In genomic region chr4:63901311-63901710, GRCh38 we compare ENCODE assay signal across 34 cellular contexts.
"Had no signal": no experiment of that assay in that cellular context is flagged by ENCODE, and none has a peak within 500 bp of the region (broad histone marks: within the 10 kb centered on the region; RNA-seq: fewer than 3 reads in every experiment).

No MANE protein-coding gene starts in this region.

- H3K27me3 ChIP-seq: cardiac muscle cell had no signal

- H3K36me3 Mint-ChIP-seq: activated CD8-positive, alpha-beta memory T cell treated with anti-CD3 and anti-CD28 coated beads, Interleukin-2, amount 10 ng/mL, durations not matched to agents 7 days and 5 days; activated naive CD8-positive, alpha-beta T cell treated with anti-CD3 and anti-CD28 coated beads for 36 hours; T-cell had no signal

- H3K27ac ChIP-seq: cardiac muscle cell, RWPE1, VCaP had no signal

- H3K4me1 Mint-ChIP-seq: activated CD4-positive, alpha-beta memory T cell treated with anti-CD3 and anti-CD28 coated beads, Interleukin-2, amount 10 ng/mL, durations not matched to agents 7 days and 5 days; activated CD8-positive, alpha-beta memory T cell treated with anti-CD3 and anti-CD28 coated beads, Interleukin-2, amount 10 ng/mL, durations not matched to agents 7 days and 5 days; activated naive CD8-positive, alpha-beta T cell treated with anti-CD3 and anti-CD28 coated beads for 36 hours; central memory CD8-positive, alpha-beta T cell; T-cell; T-helper 17 cell had no signal

- ATAC-seq: activated CD8-positive, alpha-beta memory T cell treated with anti-CD3 and anti-CD28 coated beads, Interleukin-2, amount 10 ng/mL, durations not matched to agents 7 days and 5 days; PC-3; Right ventricle myocardium inferior; SK-N-SH treated with all-trans-retinoic acid at 6 μM for 48 hours; T-cell; T-helper 17 cell had no signal

- H3K4me3 Mint-ChIP-seq: activated CD4-positive, alpha-beta memory T cell treated with anti-CD3 and anti-CD28 coated beads, Interleukin-2, amount 10 ng/mL, durations not matched to agents 7 days and 5 days; activated CD8-positive, alpha-beta memory T cell treated with anti-CD3 and anti-CD28 coated beads, Interleukin-2, amount 10 ng/mL, durations not matched to agents 7 days and 5 days; activated naive CD8-positive, alpha-beta T cell treated with anti-CD3 and anti-CD28 coated beads for 36 hours; central memory CD8-positive, alpha-beta T cell; T-cell; T-helper 17 cell had no signal

- H3K36me3 ChIP-seq: cardiac muscle cell had no signal

- H3K27me3 Mint-ChIP-seq: activated CD4-positive, alpha-beta memory T cell treated with anti-CD3 and anti-CD28 coated beads, Interleukin-2, amount 10 ng/mL, durations not matched to agents 7 days and 5 days; activated CD8-positive, alpha-beta memory T cell treated with anti-CD3 and anti-CD28 coated beads, Interleukin-2, amount 10 ng/mL, durations not matched to agents 7 days and 5 days; activated naive CD8-positive, alpha-beta T cell treated with anti-CD3 and anti-CD28 coated beads for 36 hours; central memory CD8-positive, alpha-beta T cell; T-cell; T-helper 17 cell had no signal

- DNase-seq: activated CD4-positive, alpha-beta memory T cell treated with anti-CD3 and anti-CD28 coated beads, Interleukin-2, amount 10 ng/mL, durations not matched to agents 7 days and 5 days; activated CD4-positive, alpha-beta T cell treated with anti-CD3 and anti-CD28 coated beads for 1 hour; activated CD4-positive, alpha-beta T cell treated with anti-CD3 and anti-CD28 coated beads for 48 hours; activated CD4-positive, CD25-positive, alpha-beta regulatory T cell; activated CD8-positive, alpha-beta memory T cell treated with anti-CD3 and anti-CD28 coated beads for 24 hours; activated CD8-positive, alpha-beta memory T cell treated with anti-CD3 and anti-CD28 coated beads, Interleukin-2, amount 10 ng/mL, durations not matched to agents 7 days and 5 days; activated CD8-positive, alpha-beta memory T cell treated with anti-CD3 and anti-CD28 coated beads, Interleukin-2, amount 50 U/mL, for 48 hours; activated effector memory CD4-positive, alpha-beta T cell treated with anti-CD3 and anti-CD28 coated beads, Interleukin-2, amount 50 U/mL, for 16 hours; activated naive CD4-positive, alpha-beta T cell; activated naive CD4-positive, alpha-beta T cell treated with anti-CD3 and anti-CD28 coated beads, Interleukin-2, amount 50 U/mL, for 16 hours; activated naive CD8-positive, alpha-beta T cell treated with anti-CD3 and anti-CD28 coated beads for 36 hours; activated T-cell treated with anti-CD3 and anti-CD28 coated beads, Interleukin-2, amount 50 U/mL, for 48 hours; amniotic stem cell; aorta; NCI-H1092 treated with DMSO at 0.1 percent for 48 hours; NCI-H146; NCI-H187; NCI-H2081; NCI-H2171; NCI-H2227 treated with DMSO at 0.1 percent for 48 hours; NCI-H446; NCI-H510A treated with DMSO at 0.1 percent for 48 hours; NCI-H526 treated with DMSO at 0.1 percent for 48 hours; NCI-H82; PC-3; SIG-M5; T-cell; T-helper 17 cell had no signal

- H3K4me3 ChIP-seq: cardiac muscle cell had no signal

- H3K27ac Mint-ChIP-seq: activated CD4-positive, alpha-beta memory T cell treated with anti-CD3 and anti-CD28 coated beads, Interleukin-2, amount 10 ng/mL, durations not matched to agents 7 days and 5 days; activated CD8-positive, alpha-beta memory T cell treated with anti-CD3 and anti-CD28 coated beads, Interleukin-2, amount 10 ng/mL, durations not matched to agents 7 days and 5 days; activated naive CD8-positive, alpha-beta T cell treated with anti-CD3 and anti-CD28 coated beads for 36 hours; T-cell; T-helper 17 cell had no signal
